8 cellular contexts compared by ENCODE assay signal in genomic region chr9:127611796-127612790, GRCh38. TPM values are rescaled to one million over a fixed set of nuclear protein-coding genes. Genes with fewer than 3 reads are reported as not detected.
DNase-seq lines count a peak whose midpoint lies in the region; ATAC-seq and TF ChIP-seq lines count a peak whose summit lies in the region.

TSS of gene STXBP1 (plus strand) at chr9:127612277. CDS start at chr9:127612404, 127 bp downstream.

- peaks cover 79% of the 10 kb centered on the region for H3K27me3 Mint-ChIP-seq in CD4-positive, CD25-positive, alpha-beta regulatory T cell
- peaks cover 15% of the 10 kb centered on the region for H3K27me3 Mint-ChIP-seq in endothelial cell (ENCODE audit: unreplicated experiment)

- peak within 1 kb of the TSS in 1 of 3 donors; percentile 1 for H3K27ac Mint-ChIP-seq in CD4-positive, CD25-positive, alpha-beta regulatory T cell
- H3K27ac Mint-ChIP-seq in endothelial cell (ENCODE audit: unreplicated experiment): peak within 1 kb of the TSS; percentile 91

- H3K4me1 Mint-ChIP-seq in CD4-positive, CD25-positive, alpha-beta regulatory T cell: peaks cover 11 to 36% (median 18%) of the 10 kb centered on the region in 4 donors
- peaks cover 20% of the 10 kb centered on the region for H3K4me1 Mint-ChIP-seq in endothelial cell (ENCODE audit: unreplicated experiment)

- peak; percentile 79 to 85 (median 79) for DNase-seq in CD4-positive, CD25-positive, alpha-beta regulatory T cell
- DNase-seq in HPDE6-E6E7 (ENCODE audit: extremely low spot score) (peak; percentile 76), NT2/D1 (ENCODE audit: low read depth, low spot score) (peak; percentile 57), endothelial cell (ENCODE audit: low spot score) (peak; percentile 92), midbrain (lab: John Stamatoyannopoulos, UW) (peak; percentile 93)
- peak; percentile 59 for DNase-seq in activated CD8-positive, alpha-beta memory T cell treated with anti-CD3 and anti-CD28 coated beads, Interleukin-2, amount 50 U/mL, for 24 hours (ENCODE audit: extremely low read depth)
- peak; percentile 81 to 82 for DNase-seq in stimulated activated CD8-positive, alpha-beta memory T cell treated with anti-CD3 and anti-CD28 coated beads, Interleukin-15, amount 100 ng/mL, for 48 hours (ENCODE audit: low read depth in 2 of 2)

- peak; percentile 82 to 83 for ATAC-seq in CD4-positive, CD25-positive, alpha-beta regulatory T cell (ENCODE audit: low read depth in 2 of 2)
- ATAC-seq in GM19463 (IDR thresholded peaks at IDR 0.05; ENCODE audit: unreplicated experiment): peak; percentile 92

- H3K9me3 ChIP-seq in CD4-positive, CD25-positive, alpha-beta regulatory T cell (ENCODE audit: control insufficient read depth in 2 of 2, low read length in 2 of 2): no peaks in the 10 kb centered on the region
- no peaks in the 10 kb centered on the region for H3K9me3 ChIP-seq in NT2/D1 (ENCODE audit: insufficient read depth, low read length)

- H3K4me1 ChIP-seq in CD4-positive, CD25-positive, alpha-beta regulatory T cell (ENCODE audit: control insufficient read depth, insufficient read depth, low read length, poor library complexity, severe bottlenecking): peaks cover 36% of the 10 kb centered on the region
- H3K4me1 ChIP-seq in NT2/D1 (ENCODE audit: insufficient read depth, insufficient read length): peaks cover 4% of the 10 kb centered on the region

- peak within 1 kb of the TSS; percentile 78 for H3K9ac ChIP-seq in NT2/D1 (ENCODE audit: insufficient read length, low read depth)

- no peak for TF ChIP-seq CTCF in endothelial cell (IDR thresholded peaks at IDR 0.05; ENCODE audit: unreplicated experiment)

- H3K27ac ChIP-seq in CD4-positive, CD25-positive, alpha-beta regulatory T cell (ENCODE audit: insufficient read depth, low read length, poor library complexity, severe bottlenecking): no peak within 1 kb of the TSS

- H3K4me3 ChIP-seq in CD4-positive, CD25-positive, alpha-beta regulatory T cell (ENCODE audit: low read depth, low read length): peak within 1 kb of the TSS; percentile 70
- peak within 1 kb of the TSS; percentile 66 for H3K4me3 ChIP-seq in NT2/D1 (ENCODE audit: insufficient read length, low read depth)

- peaks cover 0 to 6% (median 0%) of the 10 kb centered on the region in 7 donors for H3K9me3 Mint-ChIP-seq in CD4-positive, CD25-positive, alpha-beta regulatory T cell
- H3K9me3 Mint-ChIP-seq in endothelial cell (ENCODE audit: unreplicated experiment): no peaks in the 10 kb centered on the region

- H3K36me3 Mint-ChIP-seq in CD4-positive, CD25-positive, alpha-beta regulatory T cell: no peaks in the 10 kb centered on the region
- peaks cover 10% of the 10 kb centered on the region for H3K36me3 Mint-ChIP-seq in endothelial cell (ENCODE audit: low read depth, unreplicated experiment)

- peak within 1 kb of the TSS; percentile 87 to 98 (median 94) for H3K4me3 Mint-ChIP-seq in CD4-positive, CD25-positive, alpha-beta regulatory T cell
- H3K4me3 Mint-ChIP-seq in endothelial cell (ENCODE audit: unreplicated experiment): peak within 1 kb of the TSS; percentile 98

- peaks cover 30% of the 10 kb centered on the region for H3K27me3 ChIP-seq in CD4-positive, CD25-positive, alpha-beta regulatory T cell (ENCODE audit: control insufficient read depth, insufficient read depth, low read length)
- H3K27me3 ChIP-seq in NT2/D1 (ENCODE audit: insufficient read depth, insufficient read length): peaks cover 44% of the 10 kb centered on the region

- no peaks in the 10 kb centered on the region for H3K36me3 ChIP-seq in CD4-positive, CD25-positive, alpha-beta regulatory T cell (ENCODE audit: control insufficient read depth, insufficient read depth, low read length)
- H3K36me3 ChIP-seq in NT2/D1 (ENCODE audit: insufficient read depth, insufficient read length, low read length): no peaks in the 10 kb centered on the region

RNA-seq across cellular contexts. Expression of gene STXBP1, which starts in this region (rescaled TPM):
- 1.3 TPM for total RNA-seq in CD4-positive, CD25-positive, alpha-beta regulatory T cell
- 1 to 10 TPM in 1 of 4 donors, under 1 TPM in 3; 0.07 to 1.3 (median 0.19) TPM for polyA plus RNA-seq in CD4-positive, CD25-positive, alpha-beta regulatory T cell
- total RNA-seq in endothelial cell (ENCODE audit: unreplicated experiment): 113 TPM

Comparison
In these comparisons a context has a peak if more than half of its experiments do, and no peak if none do; other contexts are left out.
1. RNA of gene STXBP1 (total RNA-seq): 113 TPM in endothelial cell (single experiment); 1.3 TPM in CD4-positive, CD25-positive, alpha-beta regulatory T cell (single experiment); every median in the first group is over 10 times any median in the second.
2. Peak in every context shown above with its lines, with median percentiles within 50 percentile points of each other: DNase-seq.